1 cellular context compared by ENCODE assay signal in genomic region chr10:95208702-95209391, GRCh38.
TF ChIP-seq lines count a peak whose summit lies in the region.

No MANE protein-coding gene starts in this region.

TF ChIP-seq in IMR-90, 13 proteins besides CTCF, POLR2A, EP300 and RAD21 (continued from another document):
- TF ChIP-seq ELK1 (IDR thresholded peaks at IDR 0.05; ENCODE audit: borderline replicate concordance, low read depth, low read length): no peak
